Comparison of ENCODE assay signal across 8 cellular contexts in genomic region chr19:21767065-21767800, GRCh38.
DNase-seq lines count a peak whose midpoint lies in the region; ATAC-seq and TF ChIP-seq lines count a peak whose summit lies in the region.

Gene ZNF100 (minus strand): TSS chr19:21767579. CDS start chr19:21767429, 150 bp downstream.

- peak within 1 kb of the TSS; percentile 96 for H3K4me3 ChIP-seq in HUES6 (ENCODE audit: low read depth, low read length)
- peak within 1 kb of the TSS; percentile 86 for H3K4me3 ChIP-seq in OCI-LY3 (ENCODE audit: low read length)
- H3K4me3 ChIP-seq in epithelial cell of esophagus (ENCODE audit: low read length), result peak within 1 kb of the TSS; percentile 93

- H3K4me2 ChIP-seq in OCI-LY3 (ENCODE audit: low read length), result peak within 1 kb of the TSS; percentile 63

- H3K4me1 ChIP-seq in HUES6 (ENCODE audit: control insufficient read depth, insufficient read depth, low read length) (no peaks in the 10 kb centered on the region), OCI-LY3 (ENCODE audit: low read length) (peaks cover 4% of the 10 kb centered on the region; the same call in 1 of the 2 replicates)

- peaks cover 35% of the 10 kb centered on the region for H3K36me3 ChIP-seq in HUES6 (ENCODE audit: control insufficient read depth, insufficient read depth, low read length)
- peaks cover 40% of the 10 kb centered on the region for H3K36me3 ChIP-seq in OCI-LY3 (replicated peaks; ENCODE audit: low read depth, low read length)

- TF ChIP-seq CTCF in OCI-LY3 (IDR thresholded peaks at IDR 0.05; ENCODE audit: low read depth, low read length) (peak; percentile 11), epithelial cell of esophagus (IDR thresholded peaks at IDR 0.05; ENCODE audit: insufficient read depth, low read depth, low read length, missing control alignments) (no peak)

- H3K9me3 ChIP-seq in HUES6 (ENCODE audit: control insufficient read depth, insufficient read depth, low read depth, low read length) (peaks cover 3% of the 10 kb centered on the region; the same call in 1 of the 2 replicates), OCI-LY3 (ENCODE audit: insufficient read depth, low read length) (peaks cover 17% of the 10 kb centered on the region; the same call in 1 of the 2 replicates)

- H3K27ac ChIP-seq in HUES6 (ENCODE audit: low read depth, low read length) (peak within 1 kb of the TSS; percentile 69), OCI-LY3 (ENCODE audit: low read length) (peak within 1 kb of the TSS; percentile 85)

- peaks cover 39% of the 10 kb centered on the region for H3K79me2 ChIP-seq in OCI-LY3 (ENCODE audit: low read length)

- peak; percentile 95 for ATAC-seq in GM21447 (IDR thresholded peaks at IDR 0.05; ENCODE audit: unreplicated experiment)

- no peaks in the 10 kb centered on the region for H4K20me1 ChIP-seq in OCI-LY3 (ENCODE audit: insufficient read depth, low read length)

- peak within 1 kb of the TSS; percentile 64 for H2AFZ ChIP-seq in OCI-LY3 (ENCODE audit: low read depth, low read length)

- peak; percentile 82 for DNase-seq in D341Med (ENCODE audit: low spot score)
- DNase-seq in activated CD8-positive, alpha-beta memory T cell treated with anti-CD3 and anti-CD28 coated beads, Interleukin-2, amount 50 U/mL, for 48 hours, result peak; percentile 89
- peak; percentile 92 for DNase-seq in epithelial cell of esophagus (ENCODE audit: low read depth)
- peak; percentile 84 for DNase-seq in middle frontal gyrus (ENCODE audit: extremely low spot score, low spot score)
- DNase-seq in stimulated activated CD8-positive, alpha-beta memory T cell treated with anti-CD3 and anti-CD28 coated beads, Interleukin-2, amount 100 ng/mL, for 1 hour (ENCODE audit: low read depth in 2 of 2), result peak; percentile 70 to 77

- H3K27me3 ChIP-seq in HUES6 (ENCODE audit: control insufficient read depth, insufficient read depth, low read length) (no peaks in the 10 kb centered on the region), OCI-LY3 (ENCODE audit: low read depth, low read length) (no peaks in the 10 kb centered on the region)

- peak within 1 kb of the TSS; percentile 93 for H3K9ac ChIP-seq in HUES6 (ENCODE audit: low read length)
- H3K9ac ChIP-seq in OCI-LY3 (ENCODE audit: low read length), result peak within 1 kb of the TSS; percentile 83

Comparison
In these comparisons a context has a peak if more than half of its experiments do, and no peak if none do; other contexts are left out.
1. Peak in every context shown above with its lines: DNase-seq, ATAC-seq, H3K4me3 ChIP-seq and H3K27ac ChIP-seq.